Comparison of ENCODE assay signal across 26 cellular contexts in genomic region chr4:52919451-52919850, GRCh38.
"Had no signal": no experiment of that assay in that cellular context is flagged by ENCODE, and none has a peak within 500 bp of the region (broad histone marks: within the 10 kb centered on the region; RNA-seq: fewer than 3 reads in every experiment).

No MANE protein-coding gene starts in this region.

- H3K27ac Mint-ChIP-seq: immature natural killer cell; nephron; stimulated activated naive CD8-positive, alpha-beta T cell treated with anti-CD3 and anti-CD28 coated beads, Interleukin-15, Interleukin-2, amounts not matched to agents 100 ng/mL and 50 ng/mL, for 24 hours had no signal

- H3K4me1 Mint-ChIP-seq: immature natural killer cell; naive thymus-derived CD8-positive, alpha-beta T cell had no signal

- ATAC-seq: left colon; left lung; lower lobe of right lung; naive thymus-derived CD8-positive, alpha-beta T cell; pancreas; right cardiac atrium; sciatic nerve; upper lobe of right lung had no signal

- DNase-seq: hypothalamus; immature natural killer cell; kidney; left colon; left lung; lower lobe of right lung; mesenchymal stem cell; naive thymus-derived CD8-positive, alpha-beta T cell; nucleus accumbens; pancreas; posterior cingulate gyrus; retina; right cardiac atrium; stimulated activated CD4-positive, alpha-beta T cell treated with anti-CD3 and anti-CD28 coated beads, Interleukin-12 subunit alpha, Interleukin-12 subunit beta, amount 100 ng/mL, for 4 hours; stimulated activated CD4-positive, alpha-beta T cell treated with anti-CD3 and anti-CD28 coated beads, Interleukin-15, amount 100 ng/mL, for 24 hours; stimulated activated CD4-positive, alpha-beta T cell treated with anti-CD3 and anti-CD28 coated beads, Interleukin-2, amount 100 ng/mL, for 24 hours; stimulated activated CD4-positive, alpha-beta T cell treated with anti-CD3 and anti-CD28 coated beads, Interleukin-4, amount 100 ng/mL, for 1 hour; stimulated activated naive CD4-positive, alpha-beta T cell; tibial artery; trophoblast cell; upper lobe of right lung; uterus had no signal

- H3K9me3 Mint-ChIP-seq: immature natural killer cell; naive thymus-derived CD8-positive, alpha-beta T cell; nephron; neural crest cell; stimulated activated naive CD8-positive, alpha-beta T cell treated with anti-CD3 and anti-CD28 coated beads, Interleukin-15, Interleukin-2, amounts not matched to agents 100 ng/mL and 50 ng/mL, for 24 hours had no signal

- H3K4me3 Mint-ChIP-seq: immature natural killer cell; naive thymus-derived CD8-positive, alpha-beta T cell; nephron; neural crest cell; stimulated activated naive CD8-positive, alpha-beta T cell treated with anti-CD3 and anti-CD28 coated beads, Interleukin-15, Interleukin-2, amounts not matched to agents 100 ng/mL and 50 ng/mL, for 24 hours had no signal
